In the genomic region with DNA sequence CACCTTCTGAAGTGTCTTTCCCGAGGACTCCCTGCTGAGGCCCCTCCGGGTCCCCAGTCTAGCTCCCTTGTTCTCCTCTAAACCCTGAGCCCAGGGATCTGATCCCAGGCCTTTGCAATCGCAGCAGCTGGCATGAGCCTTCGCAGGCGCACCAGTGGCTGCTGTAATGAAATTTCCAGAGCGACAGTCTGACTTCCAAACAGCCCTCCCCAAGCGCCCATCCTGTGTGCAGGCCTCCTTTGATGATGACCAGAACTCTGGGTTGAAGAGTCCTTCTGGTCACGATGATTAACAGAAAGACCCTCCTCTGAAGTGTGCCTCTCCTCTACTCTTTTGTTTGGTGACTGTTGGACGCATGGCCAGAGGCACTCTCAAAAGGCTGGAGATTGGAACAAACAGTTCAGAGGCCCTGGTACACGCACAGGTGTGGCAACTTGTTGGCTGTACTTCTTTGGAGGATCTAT, we compare ENCODE assay signal across 27 cellular contexts.
DNase-seq lines count a peak whose midpoint lies in the region; ATAC-seq and TF ChIP-seq lines count a peak whose summit lies in the region.
"Had no signal": no experiment of that assay in that cellular context is flagged by ENCODE, and none has a peak within 500 bp of the region (broad histone marks: within the 10 kb centered on the region; RNA-seq: fewer than 3 reads in every experiment).

No MANE protein-coding gene starts in this region.

- H3K4me3 ChIP-seq in lower lobe of right lung = no peak overlapping the region
- H3K4me3 ChIP-seq: SJSA1 had no signal

- no peak overlapping the region for H2BK20ac ChIP-seq in H9 (ENCODE audit: low read depth, low read length, poor library complexity, severe bottlenecking)

- no peaks in the 10 kb centered on the region for H3K23me2 ChIP-seq in H9 (ENCODE audit: insufficient read length, low read depth, low read length, poor library complexity, severe bottlenecking)

- H3K4ac ChIP-seq in H9 (ENCODE audit: low read depth, low read length) = no peak overlapping the region

- no peaks in the 10 kb centered on the region for H3K27me3 ChIP-seq in H9 (ENCODE audit: insufficient read depth, low read length)
- H3K27me3 ChIP-seq in lower lobe of right lung (ENCODE audit: low read depth) = no peaks in the 10 kb centered on the region
- H3K27me3 ChIP-seq: SJSA1 had no signal

- no peak overlapping the region for H4K91ac ChIP-seq in H9 (ENCODE audit: insufficient read length, low read depth, low read length)

- no peak overlapping the region for H2BK120ac ChIP-seq in H9 (ENCODE audit: low read depth, low read length, poor library complexity, severe bottlenecking)

- H3K4me3 Mint-ChIP-seq in H9 (no peak overlapping the region), type B pancreatic cell (no peak overlapping the region)
- H3K4me3 Mint-ChIP-seq: CD8-positive, alpha-beta T cell; IgD-negative memory B cell had no signal

- no peaks in the 10 kb centered on the region for H3K79me1 ChIP-seq in H9 (ENCODE audit: insufficient read depth, low read depth, low read length, poor library complexity, severe bottlenecking)

- no peaks in the 10 kb centered on the region for H3K9me3 Mint-ChIP-seq in H9
- H3K9me3 Mint-ChIP-seq in type B pancreatic cell = no peaks in the 10 kb centered on the region
- H3K9me3 Mint-ChIP-seq: CD8-positive, alpha-beta T cell; IgD-negative memory B cell had no signal

- H2BK15ac ChIP-seq in H9 (ENCODE audit: low read depth, low read length) = no peak overlapping the region

- H3K4me1 Mint-ChIP-seq in H9 (peaks cover 8 to 10% of the 10 kb centered on the region in 2 experiments), type B pancreatic cell (ENCODE audit: unreplicated experiment) (peaks cover 12% of the 10 kb centered on the region)

- H3K14ac ChIP-seq in H9 (ENCODE audit: insufficient read depth, low read length) = no peak overlapping the region

- no peak overlapping the region for H2BK12ac ChIP-seq in H9 (ENCODE audit: insufficient read length, low read depth, low read length)

- peaks cover 35% of the 10 kb centered on the region for H3K36me3 ChIP-seq in lower lobe of right lung
- H3K36me3 ChIP-seq: SJSA1 had no signal

- ATAC-seq in SK-N-SH treated with all-trans-retinoic acid at 6 μM for 48 hours (no peak; the same call in 2 of the 3 replicates), lower lobe of right lung (peak; percentile 91 to 93), HG03378 (IDR thresholded peaks at IDR 0.05; ENCODE audit: unreplicated experiment) (no peak)
- ATAC-seq: CD8-positive, alpha-beta T cell had no signal

- H3K79me2 ChIP-seq in H9 (ENCODE audit: insufficient read depth, low read length) = no peaks in the 10 kb centered on the region

- no peak overlapping the region for H3T11ph ChIP-seq in H9 (ENCODE audit: low read length)

- H3K9me3 ChIP-seq in H9 (ENCODE audit: control insufficient read depth, low read depth, low read length) = no peaks in the 10 kb centered on the region
- no peaks in the 10 kb centered on the region for H3K9me3 ChIP-seq in lower lobe of right lung
- H3K9me3 ChIP-seq: SJSA1 had no signal

- H3K4me2 ChIP-seq in H9 (ENCODE audit: insufficient read depth, insufficient read length, low read length) = no peak overlapping the region
- H3K4me2 ChIP-seq: KMS-11 had no signal

- no peak overlapping the region for H4K8ac ChIP-seq in H9 (replicated peaks; ENCODE audit: insufficient read length, low read depth, low read length)

- DNase-seq in H9 = peak; percentile 14
- DNase-seq in lower lobe of right lung = peak; percentile 84
- peak; percentile 55 for DNase-seq in type B pancreatic cell (ENCODE audit: extremely low spot score, unreplicated experiment)
- DNase-seq in stimulated activated naive CD4-positive, alpha-beta T cell treated with Interleukin-2 at 50 U/mL for 16 hours (lab: John Stamatoyannopoulos, UW) = no peak
- DNase-seq in GM03348 (ENCODE audit: low spot score) = no peak
- DNase-seq: CD8-positive, alpha-beta T cell; DMS 273 treated with DMSO at 0.1 percent for 48 hours; DMS79; EL; GF-D8; GOT3; HCEC 1CT; NCI-H1048; NCI-H1417; NCI-H1694; NCI-H2029 treated with DMSO at 0.1 percent for 48 hours; NCI-H226; NCI-H510A; NCI-H69; Right ventricle myocardium superior; RPMI8226 had no signal

- H3K27me3 Mint-ChIP-seq in H9 (ENCODE audit: low read depth) = no peaks in the 10 kb centered on the region; the same call in 1 of the 2 replicates
- H3K27me3 Mint-ChIP-seq in type B pancreatic cell = no peaks in the 10 kb centered on the region

- no peak overlapping the region for H2BK5ac ChIP-seq in H9 (ENCODE audit: insufficient read length, low read length)

- no peak overlapping the region for H3K56ac ChIP-seq in H9 (ENCODE audit: insufficient read length, low read depth, low read length)

- intact Hi-C loops in lower lobe of right lung (cut with DNase I) = no loop called here

- no CpG with 5 or more reads among the region's 10 CpGs for WGBS in H9 (ENCODE audit: extremely low coverage, insufficient read length, low lambda C conversion rate)

- H3K4me1 ChIP-seq in H9 (ENCODE audit: insufficient read depth, low read length) = no peaks in the 10 kb centered on the region
- no peaks in the 10 kb centered on the region for H3K4me1 ChIP-seq in lower lobe of right lung
- H3K4me1 ChIP-seq: SJSA1 had no signal

- H2AFZ ChIP-seq in H9 (ENCODE audit: low read length) = no peak overlapping the region

- H3K23ac ChIP-seq in H9 (ENCODE audit: insufficient read length, low read depth, low read length) = no peak overlapping the region

- no peak overlapping the region for H3K27ac ChIP-seq in H9 (ENCODE audit: insufficient read length, low read depth, low read length)
- peak overlapping the region; percentile 74 for H3K27ac ChIP-seq in lower lobe of right lung
- H3K27ac ChIP-seq: C4-2B, KMS-11, SJSA1 had no signal

- no peak overlapping the region for H2AK5ac ChIP-seq in H9 (ENCODE audit: insufficient read length, low read length)

- TF ChIP-seq CTCF in H9 (conservative IDR thresholded peaks at IDR 0.05) (no peak), lower lobe of right lung (IDR thresholded peaks at IDR 0.05) (no peak), type B pancreatic cell (conservative IDR thresholded peaks at IDR 0.05) (no peak)

- H3K36me3 Mint-ChIP-seq in H9 (ENCODE audit: insufficient read depth in 1 of 3, low read depth in 3 of 3) = peaks cover 0 to 2% (median 0%) of the 10 kb centered on the region in 3 experiments; a peak in 3 of 7 replicates
- H3K36me3 Mint-ChIP-seq in type B pancreatic cell = peaks cover 7% of the 10 kb centered on the region
- H3K36me3 Mint-ChIP-seq: CD8-positive, alpha-beta T cell; IgD-negative memory B cell had no signal

- H3K9ac ChIP-seq in H9 (ENCODE audit: extremely low read depth, insufficient read length, low read length) = no peak overlapping the region
- H3K9ac ChIP-seq: KMS-11 had no signal

- H3K18ac ChIP-seq in H9 (ENCODE audit: insufficient read length, low read depth, low read length) = no peak overlapping the region

- no peaks in the 10 kb centered on the region for H4K20me1 ChIP-seq in H9 (ENCODE audit: control insufficient read depth, insufficient read depth, insufficient read length)

- H3K27ac Mint-ChIP-seq in H9 (no peak overlapping the region), type B pancreatic cell (no peak overlapping the region)
- H3K27ac Mint-ChIP-seq: CD8-positive, alpha-beta T cell; IgD-negative memory B cell had no signal

- H4K5ac ChIP-seq in H9 (ENCODE audit: insufficient read length, low read depth, low read length) = no peak overlapping the region

TF ChIP-seq in SK-N-SH treated with all-trans-retinoic acid at 6 μM for 48 hours, 23 proteins besides CTCF, POLR2A, EP300 and RAD21 (continues in another document):
- TF ChIP-seq TCF4 (CRISPR knock-in tag; IDR thresholded peaks at IDR 0.05; ENCODE audit: borderline replicate concordance) (peak; percentile 59; the same call in 1 of the 2 replicates), ZNF565 (CRISPR knock-in tag; conservative IDR thresholded peaks at IDR 0.05; ENCODE audit: low read depth) (no peak), ZNF8 (CRISPR knock-in tag; IDR thresholded peaks at IDR 0.05) (no peak), ZFP3 (CRISPR knock-in tag; IDR thresholded peaks at IDR 0.05) (no peak), PPARA (CRISPR knock-in tag; IDR thresholded peaks at IDR 0.05; ENCODE audit: borderline replicate concordance) (no peak), SNAI2 (CRISPR knock-in tag; IDR thresholded peaks at IDR 0.05) (no peak), TOX (CRISPR knock-in tag; IDR thresholded peaks at IDR 0.05; ENCODE audit: borderline replicate concordance) (no peak), ZNF70 (CRISPR knock-in tag; IDR thresholded peaks at IDR 0.05) (peak; percentile 14; the same call in 1 of the 2 replicates), RARB (CRISPR knock-in tag; IDR thresholded peaks at IDR 0.05) (no peak), CSDC2 (CRISPR knock-in tag; IDR thresholded peaks at IDR 0.05) (no peak), GLIS3 (CRISPR knock-in tag; IDR thresholded peaks at IDR 0.05) (no peak)
- TF ChIP-seq, protein P1, sequence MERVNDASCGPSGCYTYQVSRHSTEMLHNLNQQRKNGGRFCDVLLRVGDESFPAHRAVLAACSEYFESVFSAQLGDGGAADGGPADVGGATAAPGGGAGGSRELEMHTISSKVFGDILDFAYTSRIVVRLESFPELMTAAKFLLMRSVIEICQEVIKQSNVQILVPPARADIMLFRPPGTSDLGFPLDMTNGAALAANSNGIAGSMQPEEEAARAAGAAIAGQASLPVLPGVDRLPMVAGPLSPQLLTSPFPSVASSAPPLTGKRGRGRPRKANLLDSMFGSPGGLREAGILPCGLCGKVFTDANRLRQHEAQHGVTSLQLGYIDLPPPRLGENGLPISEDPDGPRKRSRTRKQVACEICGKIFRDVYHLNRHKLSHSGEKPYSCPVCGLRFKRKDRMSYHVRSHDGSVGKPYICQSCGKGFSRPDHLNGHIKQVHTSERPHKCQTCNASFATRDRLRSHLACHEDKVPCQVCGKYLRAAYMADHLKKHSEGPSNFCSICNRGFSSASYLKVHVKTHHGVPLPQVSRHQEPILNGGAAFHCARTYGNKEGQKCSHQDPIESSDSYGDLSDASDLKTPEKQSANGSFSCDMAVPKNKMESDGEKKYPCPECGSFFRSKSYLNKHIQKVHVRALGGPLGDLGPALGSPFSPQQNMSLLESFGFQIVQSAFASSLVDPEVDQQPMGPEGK (CRISPR knock-in tag; IDR thresholded peaks at IDR 0.05; ENCODE audit: borderline replicate concordance) = no peak
- TF ChIP-seq, protein P2, sequence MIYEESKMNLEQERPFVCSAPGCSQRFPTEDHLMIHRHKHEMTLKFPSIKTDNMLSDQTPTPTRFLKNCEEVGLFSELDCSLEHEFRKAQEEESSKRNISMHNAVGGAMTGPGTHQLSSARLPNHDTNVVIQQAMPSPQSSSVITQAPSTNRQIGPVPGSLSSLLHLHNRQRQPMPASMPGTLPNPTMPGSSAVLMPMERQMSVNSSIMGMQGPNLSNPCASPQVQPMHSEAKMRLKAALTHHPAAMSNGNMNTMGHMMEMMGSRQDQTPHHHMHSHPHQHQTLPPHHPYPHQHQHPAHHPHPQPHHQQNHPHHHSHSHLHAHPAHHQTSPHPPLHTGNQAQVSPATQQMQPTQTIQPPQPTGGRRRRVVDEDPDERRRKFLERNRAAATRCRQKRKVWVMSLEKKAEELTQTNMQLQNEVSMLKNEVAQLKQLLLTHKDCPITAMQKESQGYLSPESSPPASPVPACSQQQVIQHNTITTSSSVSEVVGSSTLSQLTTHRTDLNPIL (CRISPR knock-in tag; IDR thresholded peaks at IDR 0.05; ENCODE audit: low read depth) = no peak

Comparison
In these comparisons a context has a peak if more than half of its experiments do, and no peak if none do; other contexts are left out.
1. DNase-seq: peak in H9 (single experiment), lower lobe of right lung (single experiment) and type B pancreatic cell (single experiment); none in stimulated activated naive CD4-positive, alpha-beta T cell treated with Interleukin-2 at 50 U/mL for 16 hours (single experiment) and GM03348 (single experiment).
2. ATAC-seq: peak in lower lobe of right lung (2 of 2); none in SK-N-SH treated with all-trans-retinoic acid at 6 μM for 48 hours (single experiment) and HG03378 (single experiment).